In the genomic region with DNA sequence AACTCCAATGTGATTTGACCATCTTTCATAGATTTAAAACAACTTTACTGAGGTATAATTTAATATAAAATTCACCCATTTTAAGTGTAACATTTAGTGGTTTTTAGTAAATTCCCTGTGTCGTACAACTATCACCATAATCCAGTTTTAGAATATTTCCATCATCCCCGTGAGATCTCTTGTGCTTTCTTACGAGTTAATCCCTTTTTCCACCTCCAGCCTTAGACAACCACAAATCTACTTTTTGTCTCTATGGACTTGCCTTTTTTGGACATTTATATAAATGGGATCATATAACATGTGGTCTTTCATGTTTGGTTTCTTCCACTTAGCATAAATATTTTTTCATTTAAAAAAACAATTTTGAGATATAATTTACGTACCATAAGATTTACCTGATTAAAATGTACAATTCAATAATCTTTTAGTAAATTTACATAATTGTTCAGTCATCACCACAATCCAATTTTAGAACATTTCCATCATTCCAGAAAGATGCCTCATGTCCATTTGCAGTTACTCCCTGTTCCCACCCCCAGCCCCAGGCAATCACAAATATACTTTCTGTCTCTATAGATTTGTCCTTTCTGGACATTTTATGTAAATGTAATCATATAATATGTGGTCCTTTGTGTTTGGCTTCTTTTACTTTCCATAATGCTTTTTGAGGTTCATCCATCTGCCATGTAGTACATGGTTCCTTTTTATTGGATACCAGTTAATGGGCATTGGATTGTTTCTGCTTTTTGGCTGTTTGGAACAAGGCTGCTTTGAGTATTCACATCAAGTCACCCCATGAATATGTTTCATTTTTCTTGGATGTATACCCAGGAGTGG, we compare ENCODE assay signal across 13 cellular contexts. TPM values are rescaled to one million over a fixed set of nuclear protein-coding genes. Genes with fewer than 3 reads are reported as not detected.
DNase-seq lines count a peak whose midpoint lies in the region; ATAC-seq, FAIRE-seq and TF ChIP-seq lines count a peak whose summit lies in the region.
"Had no signal": no experiment of that assay in that cellular context is flagged by ENCODE, and none has a peak within 500 bp of the region (broad histone marks: within the 10 kb centered on the region; RNA-seq: fewer than 3 reads in every experiment).

No MANE protein-coding gene starts in this region.

- H3K9me3 ChIP-seq in A673 (ENCODE audit: low read depth, low read length, poor library complexity, severe bottlenecking) (no peaks in the 10 kb centered on the region), suprapubic skin (no peaks in the 10 kb centered on the region)
- H3K9me3 ChIP-seq: pancreas had no signal

- POLR2A ChIA-PET in A673 (lab: Charles Lee; ENCODE audit: low non-redundant PET) = no interaction called here
- POLR2A ChIA-PET in activated CD4-positive, alpha-beta memory T cell treated with anti-CD3 and anti-CD28 coated beads for 36 hours (lab: Charles Lee) = no interaction called here

- peak overlapping the region; percentile 57 for H3K27ac ChIP-seq in A673 (ENCODE audit: low read depth, low read length, poor library complexity, severe bottlenecking)
- no peak overlapping the region for H3K27ac ChIP-seq in suprapubic skin
- H3K27ac ChIP-seq: cardiac muscle cell, pancreas had no signal

- DNase-seq in A673 (ENCODE audit: low spot score) = peak; percentile 13
- DNase-seq in H54 (ENCODE audit: insufficient read length, low spot score) = no peak
- DNase-seq in activated CD4-positive, alpha-beta memory T cell treated with anti-CD3 and anti-CD28 coated beads for 36 hours = no peak
- DNase-seq in foreskin melanocyte = peak; percentile 83
- no peak for DNase-seq in hippocampal formation (lab: John Stamatoyannopoulos, UW)
- DNase-seq in erythroblast (lab: John Stamatoyannopoulos, UW) = no peak
- DNase-seq in suprapubic skin (ENCODE audit: low spot score in 2 of 2) = no peak
- DNase-seq: hypothalamus, NCI-H69, pancreas had no signal

- TF ChIP-seq CTCF in A673 (conservative IDR thresholded peaks at IDR 0.05; ENCODE audit: low read depth, low read length) (no peak), suprapubic skin (IDR thresholded peaks at IDR 0.05) (no peak)

- H3K36me3 ChIP-seq in A673 (ENCODE audit: insufficient read depth, low read length, poor library complexity, severe bottlenecking) (no peaks in the 10 kb centered on the region), suprapubic skin (no peaks in the 10 kb centered on the region)
- H3K36me3 ChIP-seq: cardiac muscle cell, pancreas had no signal

- H3K27me3 ChIP-seq in A673 (replicated peaks; ENCODE audit: insufficient read depth, low read depth, low read length, poor library complexity) = no peaks in the 10 kb centered on the region
- no peaks in the 10 kb centered on the region for H3K27me3 ChIP-seq in suprapubic skin
- H3K27me3 ChIP-seq: cardiac muscle cell, pancreas had no signal

- peaks cover 67% of the 10 kb centered on the region for H3K4me1 Mint-ChIP-seq in activated CD4-positive, alpha-beta memory T cell treated with anti-CD3 and anti-CD28 coated beads for 36 hours (ENCODE audit: low read depth)

- CTCF ChIA-PET in A673 (lab: Charles Lee) = no interaction called here
- CTCF ChIA-PET in activated CD4-positive, alpha-beta memory T cell treated with anti-CD3 and anti-CD28 coated beads for 36 hours (lab: Charles Lee) = interaction anchor here (1.4 kb wide), 1 partner anchor 31 kb away, joined by 6 read pairs; a partner anchor contains a TSS

- 86% methylated on average over 4 of the region's 4 CpGs for WGBS in suprapubic skin

- intact Hi-C loops in A673 (cut with micrococcal nuclease; ENCODE audit: unreplicated experiment) = no loop called here
- intact Hi-C loops in activated CD4-positive, alpha-beta memory T cell treated with anti-CD3 and anti-CD28 coated beads for 36 hours (cut with micrococcal nuclease) = loop anchor here (2.0 to 10.0 kb wide), 4 partner anchors 36 to 1174 kb away; a partner anchor contains a TSS

- H3K36me3 Mint-ChIP-seq in activated CD4-positive, alpha-beta memory T cell treated with anti-CD3 and anti-CD28 coated beads for 36 hours = peaks cover 12% of the 10 kb centered on the region

- H3K27me3 Mint-ChIP-seq in activated CD4-positive, alpha-beta memory T cell treated with anti-CD3 and anti-CD28 coated beads for 36 hours = no peaks in the 10 kb centered on the region

- no peak overlapping the region for H3K4me3 Mint-ChIP-seq in activated CD4-positive, alpha-beta memory T cell treated with anti-CD3 and anti-CD28 coated beads for 36 hours

- TF ChIP-seq POLR2A in H54 (IDR thresholded peaks at IDR 0.05; ENCODE audit: low read depth, low read length) (no peak), erythroblast (IDR thresholded peaks at IDR 0.05; ENCODE audit: low read length) (no peak), suprapubic skin (IDR thresholded peaks at IDR 0.05) (no peak)

- peak; percentile 6 for FAIRE-seq in H54 (lab: Jason Lieb, UNC)
- FAIRE-seq: K562, pancreas had no signal

- peaks cover 6% of the 10 kb centered on the region for H3K4me1 ChIP-seq in A673 (ENCODE audit: insufficient read depth, low read length, poor library complexity, severe bottlenecking)
- H3K4me1 ChIP-seq in suprapubic skin = peaks cover 34% of the 10 kb centered on the region

- no peak for ATAC-seq in GM19035 (IDR thresholded peaks at IDR 0.05; ENCODE audit: unreplicated experiment)
- ATAC-seq: K562, pancreas had no signal

- H3K4me3 ChIP-seq in A673 (ENCODE audit: low read depth, low read length, poor library complexity, severe bottlenecking) = no peak overlapping the region
- H3K4me3 ChIP-seq in suprapubic skin = no peak overlapping the region
- H3K4me3 ChIP-seq: cardiac muscle cell, K562, pancreas had no signal

- H3K9me3 Mint-ChIP-seq in activated CD4-positive, alpha-beta memory T cell treated with anti-CD3 and anti-CD28 coated beads for 36 hours = no peaks in the 10 kb centered on the region

- no peak for TF ChIP-seq EP300 in suprapubic skin (IDR thresholded peaks at IDR 0.05)

- peak overlapping the region; percentile 54 for H3K27ac Mint-ChIP-seq in activated CD4-positive, alpha-beta memory T cell treated with anti-CD3 and anti-CD28 coated beads for 36 hours

- TSS peak; percentile 32 for BruUV-seq in A673 (replicated peaks; lab: Mats Ljungman, UMichigan)

RNA-seq across cellular contexts. Expression of a gene that starts 3.0 kb away (rescaled TPM):
- total RNA-seq in A673 (2021) (30.9 and 31.1 TPM in 2 replicates), suprapubic skin (10 to 100 TPM; 25.4 to 37.4 (median 29.5) TPM)
- total RNA-seq in activated CD4-positive, alpha-beta memory T cell treated with anti-CD3 and anti-CD28 coated beads for 36 hours = 10 to 100 TPM; 47.5 to 48.5 TPM

RNA-seq across cellular contexts. Expression of a gene that starts 29.9 kb away (rescaled TPM):
- total RNA-seq in A673 (2021) = 11.9 and 13.1 TPM in 2 replicates
- total RNA-seq in activated CD4-positive, alpha-beta memory T cell treated with anti-CD3 and anti-CD28 coated beads for 36 hours = 10 to 100 TPM; 32.3 to 34.8 TPM
- 10 to 100 TPM; 21.6 to 33.2 (median 28.1) TPM for total RNA-seq in suprapubic skin

RNA-seq across cellular contexts. Expression of a gene that starts 31.4 kb away (rescaled TPM):
- total RNA-seq in A673 (2021) (24.0 and 27.4 TPM in 2 replicates), suprapubic skin (10 to 100 TPM; 29.3 to 54.5 (median 51.4) TPM)
- 10 to 100 TPM; 55.5 to 57.7 TPM for total RNA-seq in activated CD4-positive, alpha-beta memory T cell treated with anti-CD3 and anti-CD28 coated beads for 36 hours

Comparison
In these comparisons a context has a peak if more than half of its experiments do, and no peak if none do; other contexts are left out.
1. DNase-seq: peak in A673 (single experiment) and foreskin melanocyte (single experiment); none in H54 (single experiment), activated CD4-positive, alpha-beta memory T cell treated with anti-CD3 and anti-CD28 coated beads for 36 hours (single experiment), hippocampal formation (0 of 2), erythroblast (0 of 2) and suprapubic skin (0 of 2).